Comparison of ENCODE assay signal across 2 cellular contexts in genomic region chr22:26508148-26508547, GRCh38.
TF ChIP-seq lines count a peak whose summit lies in the region.

No MANE protein-coding gene starts in this region.

TF ChIP-seq in HepG2, 621 proteins besides CTCF, POLR2A, EP300 and RAD21:
- TF ChIP-seq RBM39 (IDR thresholded peaks at IDR 0.05; ENCODE audit: low read depth, low read length, poor library complexity, severe bottlenecking) (no peak), ERF (CRISPR knock-in tag; IDR thresholded peaks at IDR 0.05) (no peak), NCOA5 (CRISPR knock-in tag; IDR thresholded peaks at IDR 0.05) (no peak), ZNF629 (CRISPR knock-in tag; conservative IDR thresholded peaks at IDR 0.05) (peak; percentile 63)

TF ChIP-seq in K562, 482 proteins besides CTCF, POLR2A, EP300 and RAD21:
- peak; percentile 89 for TF ChIP-seq RBM25 (IDR thresholded peaks at IDR 0.05; ENCODE audit: low read depth, low read length, severe bottlenecking)
- no peak for TF ChIP-seq HNRNPLL (IDR thresholded peaks at IDR 0.05; ENCODE audit: low read depth, low read length, poor library complexity, severe bottlenecking)
- no peak for TF ChIP-seq POLR2B (IDR thresholded peaks at IDR 0.05; ENCODE audit: low read depth, partially characterized antibody)
- 0 out of 2 replicates have a peak, but pooled peaks have one; percentile 35 for TF ChIP-seq ADNP (tag; IDR thresholded peaks at IDR 0.05)
- TF ChIP-seq HNRNPL (IDR thresholded peaks at IDR 0.05; ENCODE audit: low read depth, low read length) = no peak
- TF ChIP-seq ZNF518B (CRISPR knock-in tag; IDR thresholded peaks at IDR 0.05) = no peak
